ENCODE assay signal across 23 cellular contexts in genomic region chr22:38886333-38886732, GRCh38.
"Had no signal": no experiment of that assay in that cellular context is flagged by ENCODE, and none has a peak within 500 bp of the region (broad histone marks: within the 10 kb centered on the region; RNA-seq: fewer than 3 reads in every experiment).

No MANE protein-coding gene starts in this region.

- H3K9me3 Mint-ChIP-seq: endodermal cell; natural killer cell; stimulated activated effector memory CD8-positive, alpha-beta T cell treated with anti-CD3 and anti-CD28 coated beads, Interleukin-12 subunit alpha, Interleukin-12 subunit beta, amount 100 ng/mL, for 72 hours; stimulated activated naive CD8-positive, alpha-beta T cell treated with anti-CD3 and anti-CD28 coated beads, Interleukin-15, Interleukin-2, amounts not matched to agents 100 ng/mL and 50 ng/mL, for 24 hours had no signal

- H3K27ac ChIP-seq: epithelial cell of prostate, foreskin keratinocyte, gastroesophageal sphincter, heart left ventricle, hepatocyte, left ventricle myocardium inferior, lower lobe of right lung, pancreas, right lobe of liver, thoracic aorta, tibial nerve, upper lobe of left lung had no signal

- H3K4me3 ChIP-seq: gastroesophageal sphincter, heart left ventricle, hepatocyte, left ventricle myocardium inferior, lower lobe of right lung, pancreas, right lobe of liver, thoracic aorta, tibial nerve, upper lobe of left lung had no signal

- H3K36me3 Mint-ChIP-seq: natural killer cell had no signal

- H3K27ac Mint-ChIP-seq: endodermal cell; natural killer cell; progenitor cell of endocrine pancreas; stimulated activated effector memory CD8-positive, alpha-beta T cell treated with anti-CD3 and anti-CD28 coated beads, Interleukin-12 subunit alpha, Interleukin-12 subunit beta, amount 100 ng/mL, for 72 hours; stimulated activated naive CD8-positive, alpha-beta T cell treated with anti-CD3 and anti-CD28 coated beads, Interleukin-15, Interleukin-2, amounts not matched to agents 100 ng/mL and 50 ng/mL, for 24 hours had no signal

- DNase-seq: effector CD8-positive, alpha-beta T cell; endodermal cell; foreskin keratinocyte; heart left ventricle; left cardiac atrium; left ventricle myocardium inferior; lower lobe of right lung; natural killer cell; occipital lobe; pancreas; right lobe of liver; stimulated activated CD4-positive, alpha-beta T cell treated with anti-CD3 and anti-CD28 coated beads, Interleukin-2, amount 100 ng/mL, for 24 hours; stimulated activated CD4-positive, alpha-beta T cell treated with anti-CD3 and anti-CD28 coated beads, Interleukin-4, amount 100 ng/mL, for 24 hours; upper lobe of left lung had no signal

- H3K4me1 ChIP-seq: foreskin keratinocyte had no signal

- H3K36me3 ChIP-seq: gastroesophageal sphincter, heart left ventricle, left ventricle myocardium inferior, lower lobe of right lung, pancreas, right lobe of liver, thoracic aorta, tibial nerve, upper lobe of left lung had no signal

- H3K27me3 ChIP-seq: gastroesophageal sphincter, heart left ventricle, hepatocyte, pancreas, right lobe of liver, tibial nerve, upper lobe of left lung had no signal

- H3K4me1 Mint-ChIP-seq: endodermal cell, natural killer cell had no signal

- ATAC-seq: esophagus mucosa; foreskin keratinocyte; gastroesophageal sphincter; heart left ventricle; left cardiac atrium; lower lobe of right lung; natural killer cell; pancreas; right lobe of liver; stimulated activated effector memory CD8-positive, alpha-beta T cell treated with anti-CD3 and anti-CD28 coated beads, Interleukin-12 subunit alpha, Interleukin-12 subunit beta, amount 100 ng/mL, for 72 hours had no signal

- H3K9me3 ChIP-seq: gastroesophageal sphincter, heart left ventricle, left ventricle myocardium inferior, lower lobe of right lung, pancreas, right lobe of liver, thoracic aorta, tibial nerve, upper lobe of left lung had no signal

- H3K4me3 Mint-ChIP-seq: endodermal cell; natural killer cell; stimulated activated effector memory CD8-positive, alpha-beta T cell treated with anti-CD3 and anti-CD28 coated beads, Interleukin-12 subunit alpha, Interleukin-12 subunit beta, amount 100 ng/mL, for 72 hours; stimulated activated naive CD8-positive, alpha-beta T cell treated with anti-CD3 and anti-CD28 coated beads, Interleukin-15, Interleukin-2, amounts not matched to agents 100 ng/mL and 50 ng/mL, for 24 hours had no signal
